In the genomic region with DNA sequence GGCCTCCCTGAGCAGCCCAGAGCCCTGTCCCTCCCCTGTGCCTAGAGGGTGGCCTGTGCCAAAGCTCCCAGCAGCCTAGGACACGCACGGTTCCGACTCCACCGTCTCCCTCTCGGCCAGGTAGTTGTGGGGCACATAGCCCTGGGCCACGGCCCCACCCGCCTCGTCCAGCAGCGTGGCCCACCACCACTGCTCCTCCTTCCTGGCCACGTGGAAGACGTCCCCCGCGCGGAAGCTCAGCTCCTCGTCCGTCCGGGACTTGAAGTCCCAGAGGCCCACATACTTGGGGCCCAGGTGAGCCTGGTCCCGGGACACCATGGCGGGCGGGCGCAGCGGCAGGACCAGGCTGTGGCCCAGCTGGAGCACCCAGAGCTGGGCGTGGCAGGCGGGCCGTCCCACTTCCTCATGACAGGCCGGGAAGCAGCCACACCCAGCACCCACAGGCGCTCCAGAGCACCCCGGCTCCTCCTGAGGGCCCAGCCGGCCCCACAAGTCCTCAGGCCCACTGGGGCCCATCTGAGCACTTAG, we compare ENCODE assay signal across 1 cellular context.
A peak's percentile ranks its signal among the peaks of the same experiment; 100 is the strongest.
TF ChIP-seq lines count a peak whose summit lies in the region.

A gene (minus strand): TSS at position 380 of the 528 bp plus-strand sequence. CDS start 62 bp downstream, at position 318.

TF ChIP-seq in GM12878, 131 proteins besides CTCF, POLR2A, EP300 and RAD21 (continued from another document):
- TF ChIP-seq, protein P1, sequence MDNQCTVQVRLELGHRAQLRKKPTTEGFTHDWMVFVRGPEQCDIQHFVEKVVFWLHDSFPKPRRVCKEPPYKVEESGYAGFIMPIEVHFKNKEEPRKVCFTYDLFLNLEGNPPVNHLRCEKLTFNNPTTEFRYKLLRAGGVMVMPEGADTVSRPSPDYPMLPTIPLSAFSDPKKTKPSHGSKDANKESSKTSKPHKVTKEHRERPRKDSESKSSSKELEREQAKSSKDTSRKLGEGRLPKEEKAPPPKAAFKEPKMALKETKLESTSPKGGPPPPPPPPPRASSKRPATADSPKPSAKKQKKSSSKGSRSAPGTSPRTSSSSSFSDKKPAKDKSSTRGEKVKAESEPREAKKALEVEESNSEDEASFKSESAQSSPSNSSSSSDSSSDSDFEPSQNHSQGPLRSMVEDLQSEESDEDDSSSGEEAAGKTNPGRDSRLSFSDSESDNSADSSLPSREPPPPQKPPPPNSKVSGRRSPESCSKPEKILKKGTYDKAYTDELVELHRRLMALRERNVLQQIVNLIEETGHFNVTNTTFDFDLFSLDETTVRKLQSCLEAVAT (IDR thresholded peaks at IDR 0.05): no peak
- TF ChIP-seq SPI1 (IDR thresholded peaks at IDR 0.05; ENCODE audit: borderline replicate concordance, insufficient read depth, low read depth, low read length): peak; percentile 73; the same call in 1 of the 2 replicates
- TF ChIP-seq, protein P2, sequence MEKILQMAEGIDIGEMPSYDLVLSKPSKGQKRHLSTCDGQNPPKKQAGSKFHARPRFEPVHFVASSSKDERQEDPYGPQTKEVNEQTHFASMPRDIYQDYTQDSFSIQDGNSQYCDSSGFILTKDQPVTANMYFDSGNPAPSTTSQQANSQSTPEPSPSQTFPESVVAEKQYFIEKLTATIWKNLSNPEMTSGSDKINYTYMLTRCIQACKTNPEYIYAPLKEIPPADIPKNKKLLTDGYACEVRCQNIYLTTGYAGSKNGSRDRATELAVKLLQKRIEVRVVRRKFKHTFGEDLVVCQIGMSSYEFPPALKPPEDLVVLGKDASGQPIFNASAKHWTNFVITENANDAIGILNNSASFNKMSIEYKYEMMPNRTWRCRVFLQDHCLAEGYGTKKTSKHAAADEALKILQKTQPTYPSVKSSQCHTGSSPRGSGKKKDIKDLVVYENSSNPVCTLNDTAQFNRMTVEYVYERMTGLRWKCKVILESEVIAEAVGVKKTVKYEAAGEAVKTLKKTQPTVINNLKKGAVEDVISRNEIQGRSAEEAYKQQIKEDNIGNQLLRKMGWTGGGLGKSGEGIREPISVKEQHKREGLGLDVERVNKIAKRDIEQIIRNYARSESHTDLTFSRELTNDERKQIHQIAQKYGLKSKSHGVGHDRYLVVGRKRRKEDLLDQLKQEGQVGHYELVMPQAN (conservative IDR thresholded peaks at IDR 0.05): 0 out of 2 replicates have a peak, but pooled peaks have one; percentile 27
TF ChIP-seq in GM12878: peak in this region for 3.
